In the genomic region with DNA sequence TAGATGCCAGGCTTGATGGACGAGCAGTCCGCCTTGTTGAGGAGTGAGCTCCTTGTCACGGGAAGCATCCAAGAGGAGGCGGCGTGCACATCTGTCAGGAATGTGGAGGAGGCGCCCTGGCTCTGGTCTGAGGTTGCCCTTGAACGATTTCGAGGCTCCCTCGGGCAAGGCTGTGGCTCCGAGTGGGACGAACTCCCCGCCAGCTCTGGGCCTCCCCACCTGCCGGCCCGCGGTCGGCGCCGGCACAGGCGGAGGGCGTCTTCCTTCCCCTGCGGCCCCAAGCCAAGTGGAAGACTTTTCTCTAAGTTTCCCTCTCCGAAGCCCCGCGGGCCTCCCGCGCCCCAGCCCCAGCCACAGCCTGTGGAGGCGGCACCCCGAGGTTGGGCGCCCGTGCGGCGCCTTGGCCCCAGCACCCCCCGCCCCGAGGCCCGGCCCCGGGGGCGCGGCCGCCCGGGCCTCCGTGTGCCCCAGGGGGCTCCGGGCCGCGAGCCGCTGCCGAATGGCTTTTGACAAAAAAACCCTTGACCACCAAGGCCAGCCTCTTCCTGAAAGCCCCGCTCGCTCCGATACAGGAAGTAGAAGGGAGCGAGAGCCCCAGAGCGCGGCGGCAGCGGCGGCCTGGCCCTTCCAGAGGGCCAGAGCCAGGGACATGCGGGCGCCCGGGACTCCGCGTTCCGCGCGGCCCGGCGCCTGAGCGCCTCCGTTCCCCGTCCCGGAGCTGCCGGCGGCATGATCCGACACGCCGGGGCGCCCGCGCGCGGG, we compare ENCODE assay signal across 8 cellular contexts. TPM values are rescaled to one million over a fixed set of nuclear protein-coding genes. Genes with fewer than 3 reads are reported as not detected.
A peak's percentile ranks its signal among the peaks of the same experiment; 100 is the strongest.
DNase-seq lines count a peak whose midpoint lies in the region; ATAC-seq and TF ChIP-seq lines count a peak whose summit lies in the region.

A gene with protein sequence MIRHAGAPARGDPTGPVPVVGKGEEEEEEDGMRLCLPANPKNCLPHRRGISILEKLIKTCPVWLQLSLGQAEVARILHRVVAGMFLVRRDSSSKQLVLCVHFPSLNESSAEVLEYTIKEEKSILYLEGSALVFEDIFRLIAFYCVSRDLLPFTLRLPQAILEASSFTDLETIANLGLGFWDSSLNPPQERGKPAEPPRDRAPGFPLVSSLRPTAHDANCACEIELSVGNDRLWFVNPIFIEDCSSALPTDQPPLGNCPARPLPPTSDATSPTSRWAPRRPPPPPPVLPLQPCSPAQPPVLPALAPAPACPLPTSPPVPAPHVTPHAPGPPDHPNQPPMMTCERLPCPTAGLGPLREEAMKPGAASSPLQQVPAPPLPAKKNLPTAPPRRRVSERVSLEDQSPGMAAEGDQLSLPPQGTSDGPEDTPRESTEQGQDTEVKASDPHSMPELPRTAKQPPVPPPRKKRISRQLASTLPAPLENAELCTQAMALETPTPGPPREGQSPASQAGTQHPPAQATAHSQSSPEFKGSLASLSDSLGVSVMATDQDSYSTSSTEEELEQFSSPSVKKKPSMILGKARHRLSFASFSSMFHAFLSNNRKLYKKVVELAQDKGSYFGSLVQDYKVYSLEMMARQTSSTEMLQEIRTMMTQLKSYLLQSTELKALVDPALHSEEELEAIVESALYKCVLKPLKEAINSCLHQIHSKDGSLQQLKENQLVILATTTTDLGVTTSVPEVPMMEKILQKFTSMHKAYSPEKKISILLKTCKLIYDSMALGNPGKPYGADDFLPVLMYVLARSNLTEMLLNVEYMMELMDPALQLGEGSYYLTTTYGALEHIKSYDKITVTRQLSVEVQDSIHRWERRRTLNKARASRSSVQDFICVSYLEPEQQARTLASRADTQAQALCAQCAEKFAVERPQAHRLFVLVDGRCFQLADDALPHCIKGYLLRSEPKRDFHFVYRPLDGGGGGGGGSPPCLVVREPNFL (plus strand): TSS at position 578 of the 762 bp plus-strand sequence. CDS start 152 bp downstream, at position 730.

- no peaks in the 10 kb centered on the region for H3K36me3 ChIP-seq in thoracic aorta

- peak within 1 kb of the TSS; percentile 89 for H3K27ac ChIP-seq in thoracic aorta

- no peaks in the 10 kb centered on the region for H3K9me3 ChIP-seq in thoracic aorta

- TF ChIP-seq CTCF in epithelial cell of proximal tubule (conservative IDR thresholded peaks at IDR 0.05; ENCODE audit: low read depth, low read length) (no peak), thoracic aorta (IDR thresholded peaks at IDR 0.05) (no peak)

- DNase-seq in DMS53 (lab: John Stamatoyannopoulos, UW) (peak; percentile 72), KBM-7 (peak; percentile 64), epithelial cell of proximal tubule (ENCODE audit: low read depth) (no peak), mucosa of gallbladder (ENCODE audit: low spot score) (no peak), thoracic aorta (ENCODE audit: low spot score) (no peak), NCI-H1930 (lab: John Stamatoyannopoulos, UW) (no peak)

- peaks cover 9 to 60% of the 10 kb centered on the region in 2 donors for H3K4me1 ChIP-seq in thoracic aorta (ENCODE audit: control insufficient read depth in 1 of 2, low read depth in 2 of 2)

- CTCF ChIA-PET in activated CD8-positive, alpha-beta memory T cell treated with anti-CD3 and anti-CD28 coated beads for 36 hours (lab: Charles Lee), result interaction anchor here (0.6 to 1.2 kb wide), 2 partner anchors 11 to 401 kb away, joined by 3 to 4 read pairs; no protein-coding TSS in a partner anchor

- no peaks in the 10 kb centered on the region for H3K27me3 ChIP-seq in thoracic aorta (replicated peaks; ENCODE audit: insufficient read depth)

- H3K4me3 ChIP-seq in epithelial cell of proximal tubule (ENCODE audit: low read depth, low read length), result peak within 1 kb of the TSS; percentile 72
- H3K4me3 ChIP-seq in thoracic aorta, result peak within 1 kb of the TSS; percentile 97

- ATAC-seq in GM21528 (IDR thresholded peaks at IDR 0.05; ENCODE audit: low FRiP score, unreplicated experiment) (peak; percentile 71), thoracic aorta (ENCODE audit: insufficient number of reproducible peaks, low FRiP score, low read depth) (peak; percentile 41)

- in situ Hi-C loops in KBM-7 (cut with MboI; ENCODE audit: low pct_unique_long_range_greater_than_20kb, low sequenced_read_pairs), result no loop called here

- POLR2A ChIA-PET in activated CD8-positive, alpha-beta memory T cell treated with anti-CD3 and anti-CD28 coated beads for 36 hours (lab: Charles Lee), result interaction anchor here (0.6 to 1.8 kb wide), 3 partner anchors 13 to 251 kb away, joined by 3 to 5 read pairs (median 4); no protein-coding TSS in a partner anchor

RNA-seq across cellular contexts. Expression of the gene that starts here (rescaled TPM):
- 10 to 100 TPM; 61.1 to 62.2 TPM for total RNA-seq in activated CD8-positive, alpha-beta memory T cell treated with anti-CD3 and anti-CD28 coated beads for 36 hours
- total RNA-seq in epithelial cell of proximal tubule, result 4.0 and 7.4 TPM in 2 replicates
- 33.7 TPM for total RNA-seq in mucosa of gallbladder
- 10 to 100 TPM; 47.4 to 54.2 TPM for total RNA-seq in thoracic aorta

Comparison
In these comparisons a context has a peak if more than half of its experiments do, and no peak if none do; other contexts are left out.
1. DNase-seq: peak in DMS53 (single experiment) and KBM-7 (single experiment); none in epithelial cell of proximal tubule (single experiment), mucosa of gallbladder (single experiment), thoracic aorta (single experiment) and NCI-H1930 (0 of 2).